In the genomic region with DNA sequence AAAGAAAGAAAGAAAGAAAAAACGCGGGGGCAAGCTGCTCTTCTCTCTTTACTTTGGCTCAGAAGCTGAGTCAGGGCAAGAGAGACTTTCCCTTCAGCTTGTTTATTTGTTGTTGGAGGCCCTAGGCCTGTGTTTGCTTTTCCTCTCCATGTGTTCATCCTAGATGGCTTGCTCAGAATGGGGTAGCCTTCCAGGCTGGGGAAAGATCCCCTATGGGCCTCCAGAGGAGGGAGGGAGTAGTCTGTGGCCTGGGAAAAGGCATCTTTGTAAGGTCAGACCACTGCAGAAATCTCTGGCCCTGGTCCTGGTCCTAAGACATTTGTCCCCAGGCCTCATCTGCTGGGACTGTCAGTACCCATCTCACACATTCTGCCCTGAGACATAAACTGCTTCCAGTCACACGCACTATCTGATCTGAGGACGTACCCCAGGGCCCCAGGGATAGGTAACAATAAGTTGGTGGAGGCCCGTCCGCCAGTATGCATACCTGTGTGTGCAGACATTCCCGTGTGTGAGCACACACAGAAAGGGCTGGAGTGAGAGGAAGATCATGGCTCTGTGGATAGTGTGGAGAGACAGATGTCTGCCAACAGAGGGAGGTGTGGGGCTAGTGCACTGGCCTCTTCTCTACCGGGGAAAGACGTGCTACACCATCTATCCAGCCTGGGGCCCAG, we compare ENCODE assay signal across 7 cellular contexts. TPM values are rescaled to one million over a fixed set of nuclear protein-coding genes. Genes with fewer than 3 reads are reported as not detected.
A peak's percentile ranks its signal among the peaks of the same experiment; 100 is the strongest.
DNase-seq lines count a peak whose midpoint lies in the region; ATAC-seq, FAIRE-seq and TF ChIP-seq lines count a peak whose summit lies in the region.

No MANE protein-coding gene starts in this region.

- peak; percentile 68 for FAIRE-seq in keratinocyte (lab: Jason Lieb, UNC)

- no peaks in the 10 kb centered on the region for H3K36me3 Mint-ChIP-seq in IgD-negative memory B cell
- H3K36me3 Mint-ChIP-seq in T-cell = no peaks in the 10 kb centered on the region

- H3K9me3 Mint-ChIP-seq in IgD-negative memory B cell (no peaks in the 10 kb centered on the region), T-cell (no peaks in the 10 kb centered on the region)

- H3K79me2 ChIP-seq in keratinocyte (ENCODE audit: control insufficient read depth, insufficient read depth, low read length) = peaks cover 7% of the 10 kb centered on the region

- peaks cover 8% of the 10 kb centered on the region for H3K4me1 ChIP-seq in keratinocyte (ENCODE audit: control insufficient read depth, extremely low read depth, insufficient read depth, low read length)

- no peak overlapping the region for H3K27ac ChIP-seq in keratinocyte (ENCODE audit: control insufficient read depth, insufficient read depth, low read length)

- H3K9me3 ChIP-seq in keratinocyte (ENCODE audit: control insufficient read depth, low read depth, low read length) = no peaks in the 10 kb centered on the region

- no peak overlapping the region for H3K4me3 ChIP-seq in keratinocyte (ENCODE audit: control insufficient read depth in 2 of 3, extremely low read depth in 1 of 3, insufficient read depth in 2 of 3, low read depth in 1 of 3, low read length in 3 of 3)

- peak overlapping the region; percentile 62 for H2AFZ ChIP-seq in keratinocyte (ENCODE audit: control insufficient read depth, low read length)

- H3K4me1 Mint-ChIP-seq in IgD-negative memory B cell (peaks cover 17 to 35% (median 28%) of the 10 kb centered on the region in 3 donors), T-cell (peaks cover 5 to 13% (median 11%) of the 10 kb centered on the region in 3 donors)

- no peak overlapping the region for H3K4me2 ChIP-seq in keratinocyte (ENCODE audit: control insufficient read depth, extremely low read depth, insufficient read depth, low read depth, low read length)

- H3K4me3 Mint-ChIP-seq in IgD-negative memory B cell (no peak overlapping the region), T-cell (no peak overlapping the region)

- DNase-seq in GDM1 (lab: John Stamatoyannopoulos, UW) (peak; percentile 28), T-cell (peak in 28 of 34 experiments; percentile 11 to 53 (median 32)), brain pericyte (ENCODE audit: low read depth, low spot score) (peak; percentile 70), keratinocyte (ENCODE audit: low read depth, low spot score) (no peak), NCI-H2196 (lab: John Stamatoyannopoulos, UW; ENCODE audit: unreplicated experiment) (no peak)
- peak; percentile 36 to 37 for DNase-seq in stimulated activated CD4-positive, alpha-beta T cell treated with anti-CD3 and anti-CD28 coated beads, Interleukin-4, amount 100 ng/mL, for 48 hours (ENCODE audit: low read depth in 2 of 2)

- peak in 3 of 4 experiments; percentile 23 to 44 (median 29) for ATAC-seq in T-cell (replicated peaks in 1 of 4)

- no peaks in the 10 kb centered on the region for H3K27me3 ChIP-seq in keratinocyte (ENCODE audit: control insufficient read depth, extremely low read depth, insufficient read depth, low read length)

- POLR2A ChIA-PET in T-cell (lab: Charles Lee) = no interaction called here

- peak; percentile 92 to 96 (median 92) for TF ChIP-seq CTCF in keratinocyte (optimal IDR thresholded peaks at IDR 0.05 in 1 of 3, IDR thresholded peaks at IDR 0.05 in 1 of 3, conservative IDR thresholded peaks at IDR 0.05 in 1 of 3; ENCODE audit: extremely low read depth in 1 of 3, insufficient read depth in 2 of 3, low read length in 3 of 3)

- dilution Hi-C loops in keratinocyte (cut with MboI; ENCODE audit: extremely low pct_ligation_motif_present, low sequenced_read_pairs) = loop anchor here (25.0 kb wide), 1 partner anchor 95 kb away; no protein-coding TSS in a partner anchor

- no peaks in the 10 kb centered on the region for H4K20me1 ChIP-seq in keratinocyte (ENCODE audit: control insufficient read depth, extremely low read depth, insufficient read depth, low read length)

- H3K36me3 ChIP-seq in keratinocyte (ENCODE audit: control insufficient read depth in 2 of 2, extremely low read depth in 1 of 2, insufficient read depth in 2 of 2, low read length in 2 of 2) = no peaks in the 10 kb centered on the region

- peak overlapping the region in 2 of 3 donors; percentile 5 to 15 for H3K27ac Mint-ChIP-seq in IgD-negative memory B cell
- no peak overlapping the region for H3K27ac Mint-ChIP-seq in T-cell

- H3K9ac ChIP-seq in keratinocyte (ENCODE audit: control insufficient read depth, extremely low read depth, insufficient read depth, low read length) = no peak overlapping the region

- H3K27me3 Mint-ChIP-seq in IgD-negative memory B cell = peaks cover 4% of the 10 kb centered on the region
- peaks cover 0 to 2% of the 10 kb centered on the region in 2 donors for H3K27me3 Mint-ChIP-seq in T-cell

- H3K9me1 ChIP-seq in keratinocyte (ENCODE audit: control insufficient read depth, extremely low read depth, insufficient read depth, low read length) = no peaks in the 10 kb centered on the region

- CTCF ChIA-PET in T-cell (lab: Charles Lee) = interaction anchor here (0.5 to 2.1 kb wide), 11 partner anchors 10 to 342 kb away, joined by 3 to 11 read pairs (median 4); no protein-coding TSS in a partner anchor

RNA-seq across cellular contexts. Expression of a gene that starts 4.9 kb away (rescaled TPM):
- polyA plus RNA-seq in IgD-negative memory B cell (2.2 TPM), keratinocyte (900 to 1,358 TPM (median 1,275 TPM) in 3 replicates)
- total RNA-seq in T-cell = 1 to 10 TPM; 2.1 to 5.7 (median 4.7) TPM
- polyA plus RNA-seq in keratinocyte (2011; ENCODE audit: low read depth) = 125 TPM
- polyA plus RNA-seq in keratinocyte (2011; cell fraction: cytosol; rRNA removed) = 483 and 696 TPM in 2 replicates
- 1,144 and 1,285 TPM in 2 replicates for polyA plus RNA-seq in keratinocyte (2011; cell fraction: nucleus; rRNA removed)
- polyA plus RNA-seq in keratinocyte (2012; ENCODE audit: low replicate concordance) = 245 and 1,072 TPM in 2 replicates
- 1,352 to 1,647 TPM (median 1,438 TPM) in 3 replicates for polyA minus RNA-seq in keratinocyte
- polyA minus RNA-seq in keratinocyte (2011; cell fraction: cytosol; rRNA and poly(A)+ RNA removed) = 766 TPM
- 1,201 and 1,805 TPM in 2 replicates for polyA minus RNA-seq in keratinocyte (2011; cell fraction: nucleus; rRNA and poly(A)+ RNA removed)

RNA-seq across cellular contexts. Expression of a gene that starts 12.1 kb away (rescaled TPM):
- polyA plus RNA-seq in IgD-negative memory B cell (not detected), keratinocyte (not detected in 3 replicates)
- total RNA-seq in T-cell = not detected
- not detected for polyA plus RNA-seq in keratinocyte (2011; ENCODE audit: low read depth)
- polyA plus RNA-seq in keratinocyte (2011; cell fraction: cytosol; rRNA removed) = not detected in 2 replicates
- polyA plus RNA-seq in keratinocyte (2011; cell fraction: nucleus; rRNA removed) = 0.09 TPM in 1 of 2 replicates, not detected in the other
- polyA plus RNA-seq in keratinocyte (2012; ENCODE audit: low replicate concordance) = 0.25 TPM in 1 of 2 replicates, not detected in the other
- not detected in 3 replicates for polyA minus RNA-seq in keratinocyte
- not detected for polyA minus RNA-seq in keratinocyte (2011; cell fraction: cytosol; rRNA and poly(A)+ RNA removed)
- polyA minus RNA-seq in keratinocyte (2011; cell fraction: nucleus; rRNA and poly(A)+ RNA removed) = not detected in 2 replicates

RNA-seq across cellular contexts. Expression of a gene that starts 55.6 kb away (rescaled TPM):
- polyA plus RNA-seq in IgD-negative memory B cell (103 TPM), keratinocyte (44.4 to 74.1 TPM (median 48.4 TPM) in 3 replicates)
- total RNA-seq in T-cell = 10 to 100 TPM; 30.2 to 44.1 (median 38.0) TPM
- polyA plus RNA-seq in keratinocyte (2011; ENCODE audit: low read depth) = 223 TPM
- polyA plus RNA-seq in keratinocyte (2011; cell fraction: cytosol; rRNA removed) = 43.5 and 75.6 TPM in 2 replicates
- polyA plus RNA-seq in keratinocyte (2011; cell fraction: nucleus; rRNA removed) = 14.4 and 21.0 TPM in 2 replicates
- 62.5 and 78.2 TPM in 2 replicates for polyA plus RNA-seq in keratinocyte (2012; ENCODE audit: low replicate concordance)
- polyA minus RNA-seq in keratinocyte = 5.7 to 14.5 TPM (median 6.0 TPM) in 3 replicates
- 23.4 TPM for polyA minus RNA-seq in keratinocyte (2011; cell fraction: cytosol; rRNA and poly(A)+ RNA removed)
- 2.7 and 8.0 TPM in 2 replicates for polyA minus RNA-seq in keratinocyte (2011; cell fraction: nucleus; rRNA and poly(A)+ RNA removed)

Comparison
In these comparisons a context has a peak if more than half of its experiments do, and no peak if none do; other contexts are left out.
1. DNase-seq: peak in GDM1 (single experiment), T-cell (28 of 34), brain pericyte (single experiment) and stimulated activated CD4-positive, alpha-beta T cell treated with anti-CD3 and anti-CD28 coated beads, Interleukin-4, amount 100 ng/mL, for 48 hours (2 of 2); none in keratinocyte (single experiment) and NCI-H2196 (single experiment).
2. H3K27ac Mint-ChIP-seq: peak in IgD-negative memory B cell (2 of 3); none in T-cell (0 of 2).
3. RNA of a gene that starts 4.9 kb away (polyA plus RNA-seq): 125 to 1,358 TPM in keratinocyte; 2.2 TPM in IgD-negative memory B cell (single experiment); every median in the first group is over 10 times any median in the second.